In genomic region chr22:50067244-50067643, GRCh38 we compare ENCODE assay signal across 40 cellular contexts. TPM values are rescaled to one million over a fixed set of nuclear protein-coding genes. Genes with fewer than 3 reads are reported as not detected.
"Had no signal": no experiment of that assay in that cellular context is flagged by ENCODE, and none has a peak within 500 bp of the region (broad histone marks: within the 10 kb centered on the region; RNA-seq: fewer than 3 reads in every experiment).

No MANE protein-coding gene starts in this region.

- H3K9me3 ChIP-seq: adrenal gland, body of pancreas, esophagus squamous epithelium, gastroesophageal sphincter, heart right ventricle had no signal

- H3K4me1 ChIP-seq: adrenal gland, body of pancreas, esophagus squamous epithelium, gastroesophageal sphincter, heart right ventricle had no signal

- H3K27ac ChIP-seq: adrenal gland, body of pancreas, epithelial cell of prostate, esophagus squamous epithelium, gastroesophageal sphincter, heart right ventricle, WERI-Rb-1 had no signal

- H3K4me1 Mint-ChIP-seq: activated B cell treated with CpG ODN at 0.5 μM for 24 hours; activated naive CD4-positive, alpha-beta T cell treated with anti-CD3 and anti-CD28 coated beads, Interleukin-2, amount 50 U/mL, for 24 hours; activated naive CD8-positive, alpha-beta T cell treated with anti-CD3 and anti-CD28 coated beads for 36 hours; activated naive CD8-positive, alpha-beta T cell treated with anti-CD3 and anti-CD28 coated beads, Interleukin-2, amount 50 U/mL, for 24 hours; T-helper 17 cell had no signal

- H3K27ac Mint-ChIP-seq: activated B cell treated with CpG ODN at 0.5 μM for 24 hours; activated CD8-positive, alpha-beta T cell treated with anti-CD3 and anti-CD28 coated beads for 36 hours; activated naive CD4-positive, alpha-beta T cell treated with anti-CD3 and anti-CD28 coated beads for 36 hours; activated naive CD4-positive, alpha-beta T cell treated with anti-CD3 and anti-CD28 coated beads, Interleukin-2, amount 50 U/mL, for 24 hours; activated naive CD8-positive, alpha-beta T cell treated with anti-CD3 and anti-CD28 coated beads for 36 hours; activated naive CD8-positive, alpha-beta T cell treated with anti-CD3 and anti-CD28 coated beads, Interleukin-2, amount 50 U/mL, for 24 hours; activated T-helper 1 cell treated with anti-CD3 and anti-CD28 coated beads, Interleukin-12 subunit alpha, Interleukin-12 subunit beta, Interleukin-2, Interleukin-4 antibody, amounts not matched to agents 30 ng/mL and 10 ng/mL and 1 ng/mL, durations not matched to agents 14 hours and 24 hours and 36 hours; activated T-helper 2 cell treated with anti-CD3 and anti-CD28 coated beads, Interferon-gamma antibody, Interleukin-2, Interleukin-4, amounts not matched to agents 10 μg/mL and 5 μg/mL and 100 μg/mL, durations not matched to agents 14 hours and 24 hours and 36 hours; T-helper 17 cell; T-helper 2 cell treated with Interferon-gamma antibody and Interleukin-4, amounts not matched to agents 5 μg/mL and 100 μg/mL, for 36 hours had no signal

- H3K4me3 ChIP-seq: adrenal gland, body of pancreas, esophagus squamous epithelium, gastroesophageal sphincter, heart right ventricle had no signal

- H3K4me3 Mint-ChIP-seq: activated B cell treated with CpG ODN at 0.5 μM for 24 hours; activated CD8-positive, alpha-beta T cell treated with anti-CD3 and anti-CD28 coated beads for 36 hours; activated naive CD4-positive, alpha-beta T cell treated with anti-CD3 and anti-CD28 coated beads for 36 hours; activated naive CD4-positive, alpha-beta T cell treated with anti-CD3 and anti-CD28 coated beads, Interleukin-2, amount 50 U/mL, for 24 hours; activated naive CD8-positive, alpha-beta T cell treated with anti-CD3 and anti-CD28 coated beads for 36 hours; activated naive CD8-positive, alpha-beta T cell treated with anti-CD3 and anti-CD28 coated beads, Interleukin-2, amount 50 U/mL, for 24 hours; activated T-helper 1 cell treated with anti-CD3 and anti-CD28 coated beads, Interleukin-12 subunit alpha, Interleukin-12 subunit beta, Interleukin-2, Interleukin-4 antibody, amounts not matched to agents 30 ng/mL and 10 ng/mL and 1 ng/mL, durations not matched to agents 14 hours and 24 hours and 36 hours; T-helper 17 cell; T-helper 2 cell treated with Interferon-gamma antibody and Interleukin-4, amounts not matched to agents 5 μg/mL and 100 μg/mL, for 36 hours had no signal

- DNase-seq: activated B cell treated with CpG ODN at 0.5 μM for 24 hours; activated CD4-positive, alpha-beta T cell treated with anti-CD3 and anti-CD28 coated beads for 48 hours; activated CD4-positive, alpha-beta T cell treated with anti-CD3 and anti-CD28 coated beads, Interleukin-2, amount 50 U/mL, for 1 hour; activated CD4-positive, alpha-beta T cell treated with anti-CD3 and anti-CD28 coated beads, Interleukin-2, amount 50 U/mL, for 48 hours; activated CD8-positive, alpha-beta memory T cell treated with anti-CD3 and anti-CD28 coated beads for 24 hours; activated CD8-positive, alpha-beta memory T cell treated with anti-CD3 and anti-CD28 coated beads, Interleukin-2, amount 50 U/mL, for 4 hours; activated CD8-positive, alpha-beta T cell treated with anti-CD3 and anti-CD28 coated beads for 36 hours; activated effector memory CD4-positive, alpha-beta T cell treated with anti-CD3 and anti-CD28 coated beads, Interleukin-2, amount 50 U/mL, for 16 hours; activated naive CD4-positive, alpha-beta T cell treated with anti-CD3 and anti-CD28 coated beads for 36 hours; activated naive CD8-positive, alpha-beta T cell treated with anti-CD3 and anti-CD28 coated beads for 36 hours; activated naive CD8-positive, alpha-beta T cell treated with anti-CD3 and anti-CD28 coated beads, Interleukin-2, amount 50 U/mL, for 24 hours; activated T-cell treated with anti-CD3 and anti-CD28 coated beads, Interleukin-2, amount 50 U/mL, for 1 hour; activated T-cell treated with anti-CD3 and anti-CD28 coated beads, Interleukin-2, amount 50 U/mL, for 48 hours; adrenal gland; amygdala; aorta; body of pancreas; caudate nucleus; cortex of kidney; dermis blood vessel endothelial cell; effector CD8-positive, alpha-beta T cell; esophagus squamous epithelium; foreskin melanocyte; heart right ventricle; T-helper 17 cell; T1000; WERI-Rb-1 had no signal

- H3K36me3 ChIP-seq: adrenal gland, esophagus squamous epithelium, gastroesophageal sphincter, heart right ventricle, WERI-Rb-1 had no signal

- ATAC-seq: activated CD4-positive, CD25-positive, alpha-beta regulatory T cell treated with anti-CD3 and anti-CD28 coated beads, Interleukin-2, amount 50 U/mL, for 24 hours; activated CD8-positive, alpha-beta T cell treated with anti-CD3 and anti-CD28 coated beads for 36 hours; activated naive CD8-positive, alpha-beta T cell treated with anti-CD3 and anti-CD28 coated beads, Interleukin-2, amount 50 U/mL, for 24 hours; body of pancreas; gastroesophageal sphincter; heart right ventricle; T-helper 17 cell had no signal

- H3K27me3 Mint-ChIP-seq: activated CD8-positive, alpha-beta T cell treated with anti-CD3 and anti-CD28 coated beads for 36 hours; activated naive CD4-positive, alpha-beta T cell treated with anti-CD3 and anti-CD28 coated beads, Interleukin-2, amount 50 U/mL, for 24 hours; activated naive CD8-positive, alpha-beta T cell treated with anti-CD3 and anti-CD28 coated beads for 36 hours; activated naive CD8-positive, alpha-beta T cell treated with anti-CD3 and anti-CD28 coated beads, Interleukin-2, amount 50 U/mL, for 24 hours had no signal

- H3K36me3 Mint-ChIP-seq: activated naive CD4-positive, alpha-beta T cell treated with anti-CD3 and anti-CD28 coated beads, Interleukin-2, amount 50 U/mL, for 24 hours; activated naive CD8-positive, alpha-beta T cell treated with anti-CD3 and anti-CD28 coated beads for 36 hours had no signal

- H3K27me3 ChIP-seq: body of pancreas had no signal

- H3K9me3 Mint-ChIP-seq: activated B cell treated with CpG ODN at 0.5 μM for 24 hours; activated CD8-positive, alpha-beta T cell treated with anti-CD3 and anti-CD28 coated beads for 36 hours; activated naive CD4-positive, alpha-beta T cell treated with anti-CD3 and anti-CD28 coated beads for 36 hours; activated naive CD4-positive, alpha-beta T cell treated with anti-CD3 and anti-CD28 coated beads, Interleukin-2, amount 50 U/mL, for 24 hours; activated naive CD8-positive, alpha-beta T cell treated with anti-CD3 and anti-CD28 coated beads for 36 hours; activated naive CD8-positive, alpha-beta T cell treated with anti-CD3 and anti-CD28 coated beads, Interleukin-2, amount 50 U/mL, for 24 hours; activated T-helper 1 cell treated with anti-CD3 and anti-CD28 coated beads, Interleukin-12 subunit alpha, Interleukin-12 subunit beta, Interleukin-2, Interleukin-4 antibody, amounts not matched to agents 30 ng/mL and 10 ng/mL and 1 ng/mL, durations not matched to agents 14 hours and 24 hours and 36 hours; activated T-helper 2 cell treated with anti-CD3 and anti-CD28 coated beads, Interferon-gamma antibody, Interleukin-2, Interleukin-4, amounts not matched to agents 10 μg/mL and 5 μg/mL and 100 μg/mL, durations not matched to agents 14 hours and 24 hours and 36 hours; T-helper 2 cell treated with Interferon-gamma antibody and Interleukin-4, amounts not matched to agents 5 μg/mL and 100 μg/mL, for 36 hours had no signal

RNA-seq across cellular contexts. Expression of gene TTLL8, which starts 9.1 kb away (rescaled TPM):
- total RNA-seq: activated B cell treated with CpG ODN at 0.5 μM for 24 hours; activated CD8-positive, alpha-beta T cell treated with anti-CD3 and anti-CD28 coated beads for 36 hours; activated naive CD4-positive, alpha-beta T cell treated with anti-CD3 and anti-CD28 coated beads for 36 hours; activated naive CD8-positive, alpha-beta T cell treated with anti-CD3 and anti-CD28 coated beads for 36 hours; activated T-helper 1 cell treated with anti-CD3 and anti-CD28 coated beads, Interleukin-12 subunit alpha, Interleukin-12 subunit beta, Interleukin-2, Interleukin-4 antibody, amounts not matched to agents 30 ng/mL and 10 ng/mL and 1 ng/mL, durations not matched to agents 14 hours and 24 hours and 36 hours; activated T-helper 2 cell treated with anti-CD3 and anti-CD28 coated beads, Interferon-gamma antibody, Interleukin-2, Interleukin-4, amounts not matched to agents 10 μg/mL and 5 μg/mL and 100 μg/mL, durations not matched to agents 14 hours and 24 hours and 36 hours; adrenal gland; aorta; body of pancreas; chondrocyte; dermis blood vessel endothelial cell; endothelial cell of umbilical vein; esophagus squamous epithelium; fibroblast of lung; fibroblast of villous mesenchyme; gastroesophageal sphincter; glomerular endothelial cell; heart right ventricle; T-helper 17 cell had no signal
- polyA plus RNA-seq: adrenal gland, aorta, endothelial cell of umbilical vein, esophagus, fibroblast of lung, heart right ventricle had no signal

RNA-seq across cellular contexts. Expression of gene MLC1, which starts 18.0 kb away (rescaled TPM):
- total RNA-seq: activated B cell treated with CpG ODN at 0.5 μM for 24 hours; activated T-helper 1 cell treated with anti-CD3 and anti-CD28 coated beads, Interleukin-12 subunit alpha, Interleukin-12 subunit beta, Interleukin-2, Interleukin-4 antibody, amounts not matched to agents 30 ng/mL and 10 ng/mL and 1 ng/mL, durations not matched to agents 14 hours and 24 hours and 36 hours; activated T-helper 2 cell treated with anti-CD3 and anti-CD28 coated beads, Interferon-gamma antibody, Interleukin-2, Interleukin-4, amounts not matched to agents 10 μg/mL and 5 μg/mL and 100 μg/mL, durations not matched to agents 14 hours and 24 hours and 36 hours; adrenal gland; body of pancreas; dermis blood vessel endothelial cell; endothelial cell of umbilical vein; glomerular endothelial cell had no signal
- polyA plus RNA-seq: endothelial cell of umbilical vein, fibroblast of lung had no signal

RNA-seq across cellular contexts. Expression of gene MOV10L1, which starts 22.6 kb away (rescaled TPM):
- total RNA-seq: activated B cell treated with CpG ODN at 0.5 μM for 24 hours; activated naive CD4-positive, alpha-beta T cell treated with anti-CD3 and anti-CD28 coated beads for 36 hours; activated T-helper 1 cell treated with anti-CD3 and anti-CD28 coated beads, Interleukin-12 subunit alpha, Interleukin-12 subunit beta, Interleukin-2, Interleukin-4 antibody, amounts not matched to agents 30 ng/mL and 10 ng/mL and 1 ng/mL, durations not matched to agents 14 hours and 24 hours and 36 hours; T-helper 17 cell had no signal

RNA-seq across cellular contexts. Expression of gene IL17REL, which starts 54.7 kb away (rescaled TPM):
- total RNA-seq: activated naive CD8-positive, alpha-beta T cell treated with anti-CD3 and anti-CD28 coated beads for 36 hours; activated T-helper 1 cell treated with anti-CD3 and anti-CD28 coated beads, Interleukin-12 subunit alpha, Interleukin-12 subunit beta, Interleukin-2, Interleukin-4 antibody, amounts not matched to agents 30 ng/mL and 10 ng/mL and 1 ng/mL, durations not matched to agents 14 hours and 24 hours and 36 hours; activated T-helper 2 cell treated with anti-CD3 and anti-CD28 coated beads, Interferon-gamma antibody, Interleukin-2, Interleukin-4, amounts not matched to agents 10 μg/mL and 5 μg/mL and 100 μg/mL, durations not matched to agents 14 hours and 24 hours and 36 hours; adrenal gland; aorta; body of pancreas; esophagus squamous epithelium; fibroblast of villous mesenchyme; gastroesophageal sphincter; glomerular endothelial cell; T-helper 17 cell had no signal
- polyA plus RNA-seq: adrenal gland, esophagus, fibroblast of lung, heart right ventricle had no signal
